16 cellular contexts compared by ENCODE assay signal in genomic region chr5:61805101-61805500, GRCh38.
DNase-seq lines count a peak whose midpoint lies in the region; ATAC-seq and TF ChIP-seq lines count a peak whose summit lies in the region.
"Had no signal": no experiment of that assay in that cellular context is flagged by ENCODE, and none has a peak within 500 bp of the region (broad histone marks: within the 10 kb centered on the region; RNA-seq: fewer than 3 reads in every experiment).

No MANE protein-coding gene starts in this region.

- H4K20me1 ChIP-seq in hepatocyte (ENCODE audit: insufficient read depth, poor library complexity, severe bottlenecking): no peaks in the 10 kb centered on the region

- no peaks in the 10 kb centered on the region for H3K27me3 ChIP-seq in A673 (replicated peaks; ENCODE audit: insufficient read depth, low read depth, low read length, poor library complexity)
- H3K27me3 ChIP-seq in hepatocyte: no peaks in the 10 kb centered on the region
- no peaks in the 10 kb centered on the region for H3K27me3 ChIP-seq in right lobe of liver
- H3K27me3 ChIP-seq: stomach had no signal

- H3K79me2 ChIP-seq in hepatocyte: no peaks in the 10 kb centered on the region

- H3K4me3 ChIP-seq in A673 (ENCODE audit: low read depth, low read length, poor library complexity, severe bottlenecking) (no peak overlapping the region), astrocyte of the cerebellum (ENCODE audit: low read depth, low read length) (no peak overlapping the region), hepatocyte (no peak overlapping the region), right lobe of liver (no peak overlapping the region)
- H3K4me3 ChIP-seq: dorsolateral prefrontal cortex, stomach had no signal

- H3K9me2 ChIP-seq in hepatocyte (replicated peaks; ENCODE audit: insufficient read depth): no peaks in the 10 kb centered on the region

- H3K9me3 ChIP-seq in A673 (ENCODE audit: low read depth, low read length, poor library complexity, severe bottlenecking) (no peaks in the 10 kb centered on the region), hepatocyte (ENCODE audit: low read depth) (no peaks in the 10 kb centered on the region), right lobe of liver (no peaks in the 10 kb centered on the region)
- H3K9me3 ChIP-seq: stomach had no signal

- intact Hi-C loops in A673 (cut with micrococcal nuclease; ENCODE audit: unreplicated experiment) (no loop called here), right lobe of liver (cut with DNase I) (no loop called here)

- H3K4me1 ChIP-seq in A673 (ENCODE audit: insufficient read depth, low read length, poor library complexity, severe bottlenecking) (no peaks in the 10 kb centered on the region), hepatocyte (ENCODE audit: insufficient read depth) (peaks cover 25% of the 10 kb centered on the region), right lobe of liver (peaks cover 0 to 7% (median 0%) of the 10 kb centered on the region in 4 donors)

- no peak overlapping the region for H2AFZ ChIP-seq in hepatocyte

- CTCF ChIA-PET in A673 (lab: Charles Lee): no interaction called here

- no peak overlapping the region for H3K27ac ChIP-seq in A673 (ENCODE audit: low read depth, low read length, poor library complexity, severe bottlenecking)
- H3K27ac ChIP-seq in hepatocyte: peak overlapping the region; percentile 86
- no peak overlapping the region for H3K27ac ChIP-seq in right lobe of liver
- H3K27ac ChIP-seq: dorsolateral prefrontal cortex, HL-60, stomach had no signal

- POLR2A ChIA-PET in A673 (lab: Charles Lee; ENCODE audit: low non-redundant PET): no interaction called here

- no peaks in the 10 kb centered on the region for H3K36me3 ChIP-seq in A673 (ENCODE audit: insufficient read depth, low read length, poor library complexity, severe bottlenecking)
- H3K36me3 ChIP-seq in hepatocyte (replicated peaks; ENCODE audit: insufficient read depth, low read depth): no peaks in the 10 kb centered on the region
- H3K36me3 ChIP-seq in right lobe of liver: no peaks in the 10 kb centered on the region
- H3K36me3 ChIP-seq: stomach had no signal

- in situ Hi-C loops in astrocyte of the cerebellum (cut with HindIII; ENCODE audit: low sequenced_read_pairs): no loop called here

- TF ChIP-seq CTCF in A673 (conservative IDR thresholded peaks at IDR 0.05; ENCODE audit: low read depth, low read length) (no peak), astrocyte of the cerebellum (IDR thresholded peaks at IDR 0.05; ENCODE audit: low read depth, low read length, missing control alignments) (no peak), hepatocyte (IDR thresholded peaks at IDR 0.05; ENCODE audit: poor library complexity) (no peak), right lobe of liver (IDR thresholded peaks at IDR 0.05) (no peak)

- DNase-seq in A673 (ENCODE audit: low spot score): peak; percentile 21
- peak; percentile 45 for DNase-seq in HS-5 (ENCODE audit: low read depth)
- DNase-seq in astrocyte of the cerebellum (ENCODE audit: low read depth): peak; percentile 80
- peak; percentile 49 for DNase-seq in hepatocyte (ENCODE audit: low spot score)
- no peak for DNase-seq in cerebellum (ENCODE audit: low spot score)
- DNase-seq in right lobe of liver: no peak
- no peak for DNase-seq in NCI-H2107 (lab: John Stamatoyannopoulos, UW)
- no peak for DNase-seq in SW 1271 (lab: John Stamatoyannopoulos, UW)
- DNase-seq: activated B cell treated with CpG ODN at 0.5 μM for 24 hours; dorsolateral prefrontal cortex; NCI-H1694 treated with DMSO at 0.1 percent for 48 hours; OCI-M1; stimulated activated CD4-positive, alpha-beta T cell treated with anti-CD3 and anti-CD28 coated beads, Interleukin-2, amount 100 ng/mL, for 48 hours; stomach had no signal

- peak overlapping the region; percentile 27 for H3K4me2 ChIP-seq in hepatocyte

- no peak for ATAC-seq in right lobe of liver
- ATAC-seq: activated T-helper 17 cell treated with anti-CD3 and anti-CD28 coated beads, Interleukin-2, amount 50 U/mL, for 72 hours had no signal

- no peak for TF ChIP-seq POLR2A in right lobe of liver (IDR thresholded peaks at IDR 0.05)

- BruUV-seq in A673 (replicated peaks; lab: Mats Ljungman, UMichigan): no TSS peak

- WGBS in hepatocyte (ENCODE audit: low lambda C conversion rate, missing lambda C conversion rate): 39% methylated on average over 5 of the region's 5 CpGs
- WGBS in right lobe of liver (ENCODE audit: insufficient coverage, low coverage, low lambda C conversion rate, missing lambda C conversion rate): 56% methylated on average over 4 of the region's 5 CpGs

Comparison
In these comparisons a context has a peak if more than half of its experiments do, and no peak if none do; other contexts are left out.
1. DNase-seq: peak in A673 (single experiment), HS-5 (single experiment), astrocyte of the cerebellum (single experiment) and hepatocyte (single experiment); none in cerebellum (single experiment), right lobe of liver (0 of 3), NCI-H2107 (single experiment) and SW 1271 (0 of 2).